12 cellular contexts compared by ENCODE assay signal in genomic region chr2:43349944-43350343, GRCh38.
DNase-seq lines count a peak whose midpoint lies in the region; ATAC-seq and TF ChIP-seq lines count a peak whose summit lies in the region.
"Had no signal": no experiment of that assay in that cellular context is flagged by ENCODE, and none has a peak within 500 bp of the region (broad histone marks: within the 10 kb centered on the region; RNA-seq: fewer than 3 reads in every experiment).

No MANE protein-coding gene starts in this region.

- H3K9me3 ChIP-seq in colonic mucosa: no peaks in the 10 kb centered on the region
- no peaks in the 10 kb centered on the region for H3K9me3 ChIP-seq in muscle layer of duodenum (ENCODE audit: control insufficient read depth in 1 of 2, low read length in 2 of 2)
- no peaks in the 10 kb centered on the region for H3K9me3 ChIP-seq in thoracic aorta

- H3K4me1 ChIP-seq in colonic mucosa: peaks cover 6% of the 10 kb centered on the region
- peaks cover 14 to 41% of the 10 kb centered on the region in 2 donors for H3K4me1 ChIP-seq in muscle layer of duodenum (ENCODE audit: control insufficient read depth in 1 of 2, insufficient read depth in 2 of 2, low read length in 2 of 2)
- peaks cover 26 to 61% of the 10 kb centered on the region in 2 donors for H3K4me1 ChIP-seq in thoracic aorta (ENCODE audit: control insufficient read depth in 1 of 2, low read depth in 2 of 2)

- peaks cover 5% of the 10 kb centered on the region for H3K36me3 Mint-ChIP-seq in activated T-helper 1 cell treated with anti-CD3 and anti-CD28 coated beads, Interleukin-12 subunit alpha, Interleukin-12 subunit beta, Interleukin-2, Interleukin-4 antibody, amounts not matched to agents 30 ng/mL and 10 ng/mL and 1 ng/mL, durations not matched to agents 14 hours and 24 hours and 36 hours (ENCODE audit: low read depth)

- no peak for TF ChIP-seq CTCF in colonic mucosa (IDR thresholded peaks at IDR 0.05)
- TF ChIP-seq CTCF in thoracic aorta (IDR thresholded peaks at IDR 0.05): no peak

- H3K36me3 ChIP-seq in colonic mucosa (no peaks in the 10 kb centered on the region), muscle layer of duodenum (ENCODE audit: control insufficient read depth in 1 of 2, insufficient read depth in 2 of 2, low read length in 2 of 2) (no peaks in the 10 kb centered on the region), thoracic aorta (no peaks in the 10 kb centered on the region)

- intact Hi-C loops in colonic mucosa (cut with DNase I): no loop called here
- intact Hi-C loops in activated T-helper 1 cell treated with anti-CD3 and anti-CD28 coated beads, Interleukin-12 subunit alpha, Interleukin-12 subunit beta, Interleukin-2, Interleukin-4 antibody, amounts not matched to agents 30 ng/mL and 10 ng/mL and 1 ng/mL, durations not matched to agents 14 hours and 24 hours and 36 hours (cut with micrococcal nuclease): no loop called here

- DNase-seq in NCI-H2227 treated with DMSO at 0.1 percent for 48 hours (lab: John Stamatoyannopoulos, UW) (peak; percentile 42), NCI-H2227 (lab: John Stamatoyannopoulos, UW; ENCODE audit: unreplicated experiment) (no peak), colonic mucosa (no peak), thoracic aorta (ENCODE audit: low spot score) (no peak), SW480 (ENCODE audit: low spot score) (no peak), hypothalamus (lab: John Stamatoyannopoulos, UW) (no peak)
- DNase-seq in activated T-helper 1 cell treated with anti-CD3 and anti-CD28 coated beads, Interleukin-12 subunit alpha, Interleukin-12 subunit beta, Interleukin-2, Interleukin-4 antibody, amounts not matched to agents 30 ng/mL and 10 ng/mL and 1 ng/mL, durations not matched to agents 14 hours and 24 hours and 36 hours (ENCODE audit: low spot score): no peak
- DNase-seq: activated CD4-positive, alpha-beta T cell treated with anti-CD3 and anti-CD28 coated beads, Interleukin-2, amount 50 U/mL, for 48 hours; activated gamma-delta T cell treated with Interleukin-2 at 50 U/mL for 16 hours; COR-L47; PC-3 had no signal

- ATAC-seq in thoracic aorta (ENCODE audit: insufficient number of reproducible peaks, low FRiP score, low read depth): no peak
- ATAC-seq: PC-3 had no signal

- H3K27ac ChIP-seq in colonic mucosa: peak overlapping the region; percentile 56
- peak overlapping the region; percentile 72 for H3K27ac ChIP-seq in muscle layer of duodenum (ENCODE audit: low read length)
- H3K27ac ChIP-seq in thoracic aorta: peak overlapping the region; percentile 60 to 91

- H3K4me3 ChIP-seq in colonic mucosa (no peak overlapping the region), muscle layer of duodenum (ENCODE audit: low read depth in 1 of 2, low read length in 2 of 2) (no peak overlapping the region), thoracic aorta (no peak overlapping the region)

- no peak overlapping the region for H3K27ac Mint-ChIP-seq in activated T-helper 1 cell treated with anti-CD3 and anti-CD28 coated beads, Interleukin-12 subunit alpha, Interleukin-12 subunit beta, Interleukin-2, Interleukin-4 antibody, amounts not matched to agents 30 ng/mL and 10 ng/mL and 1 ng/mL, durations not matched to agents 14 hours and 24 hours and 36 hours

- no peak overlapping the region for H3K4me3 Mint-ChIP-seq in activated T-helper 1 cell treated with anti-CD3 and anti-CD28 coated beads, Interleukin-12 subunit alpha, Interleukin-12 subunit beta, Interleukin-2, Interleukin-4 antibody, amounts not matched to agents 30 ng/mL and 10 ng/mL and 1 ng/mL, durations not matched to agents 14 hours and 24 hours and 36 hours

- no peaks in the 10 kb centered on the region for H3K27me3 ChIP-seq in colonic mucosa
- H3K27me3 ChIP-seq in muscle layer of duodenum (ENCODE audit: low read depth, low read length): no peaks in the 10 kb centered on the region
- no peaks in the 10 kb centered on the region for H3K27me3 ChIP-seq in thoracic aorta (replicated peaks; ENCODE audit: insufficient read depth)

- H3K27me3 Mint-ChIP-seq in activated T-helper 1 cell treated with anti-CD3 and anti-CD28 coated beads, Interleukin-12 subunit alpha, Interleukin-12 subunit beta, Interleukin-2, Interleukin-4 antibody, amounts not matched to agents 30 ng/mL and 10 ng/mL and 1 ng/mL, durations not matched to agents 14 hours and 24 hours and 36 hours (ENCODE audit: insufficient read depth): no peaks in the 10 kb centered on the region

- H3K9me3 Mint-ChIP-seq in activated T-helper 1 cell treated with anti-CD3 and anti-CD28 coated beads, Interleukin-12 subunit alpha, Interleukin-12 subunit beta, Interleukin-2, Interleukin-4 antibody, amounts not matched to agents 30 ng/mL and 10 ng/mL and 1 ng/mL, durations not matched to agents 14 hours and 24 hours and 36 hours: no peaks in the 10 kb centered on the region

- peak overlapping the region in 1 of 2 donors; percentile 38 for H3K9ac ChIP-seq in colonic mucosa (ENCODE audit: low read depth in 2 of 2, low read length in 2 of 2)

- H3K4me1 Mint-ChIP-seq in activated T-helper 1 cell treated with anti-CD3 and anti-CD28 coated beads, Interleukin-12 subunit alpha, Interleukin-12 subunit beta, Interleukin-2, Interleukin-4 antibody, amounts not matched to agents 30 ng/mL and 10 ng/mL and 1 ng/mL, durations not matched to agents 14 hours and 24 hours and 36 hours (ENCODE audit: low read depth): no peaks in the 10 kb centered on the region
